In genomic region chr3:122415762-122416654, GRCh38 we compare ENCODE assay signal across 8 cellular contexts. TPM values are rescaled to one million over a fixed set of nuclear protein-coding genes. Genes with fewer than 3 reads are reported as not detected.
DNase-seq lines count a peak whose midpoint lies in the region; ATAC-seq and TF ChIP-seq lines count a peak whose summit lies in the region.

TSS of gene WDR5B (minus strand) at chr3:122416062. CDS start at chr3:122415528, 534 bp downstream.

- H3K27me3 ChIP-seq in colonic mucosa (no peaks in the 10 kb centered on the region), left lung (no peaks in the 10 kb centered on the region)

- peaks cover 17% of the 10 kb centered on the region for H3K4me1 Mint-ChIP-seq in WTC11

- DNase-seq in A172 (ENCODE audit: low spot score) (peak; percentile 97), WTC11 (ENCODE audit: low spot score) (peak; percentile 98), colonic mucosa (peak; percentile 99), left lung (peak; percentile 93 to 97), NCI-H2171 (lab: John Stamatoyannopoulos, UW) (no peak)
- DNase-seq in stimulated activated CD4-positive, alpha-beta T cell treated with anti-CD3 and anti-CD28 coated beads, Interleukin-4, amount 100 ng/mL, for 24 hours = peak; percentile 99

- H3K36me3 ChIP-seq in colonic mucosa (no peaks in the 10 kb centered on the region), left lung (no peaks in the 10 kb centered on the region)

- ATAC-seq in GM19025 (IDR thresholded peaks at IDR 0.05; ENCODE audit: low read depth, unreplicated experiment) (peak; percentile 84), HG03342 (IDR thresholded peaks at IDR 0.05; ENCODE audit: unreplicated experiment) (peak; percentile 84), WTC11 (peak; percentile 88), left lung (peak; percentile 96)

- peak within 1 kb of the TSS; percentile 95 for H3K4me3 Mint-ChIP-seq in WTC11

- TF ChIP-seq CTCF in WTC11 (IDR thresholded peaks at IDR 0.05) (no peak), colonic mucosa (IDR thresholded peaks at IDR 0.05) (no peak), left lung (IDR thresholded peaks at IDR 0.05) (no peak)

- H3K27me3 Mint-ChIP-seq in WTC11 (ENCODE audit: low read depth) = no peaks in the 10 kb centered on the region

- H3K4me3 ChIP-seq in colonic mucosa (peak within 1 kb of the TSS; percentile 57), left lung (peak within 1 kb of the TSS; percentile 69 to 75)

- H3K9ac ChIP-seq in colonic mucosa (ENCODE audit: low read depth in 2 of 2, low read length in 2 of 2) = peak within 1 kb of the TSS; percentile 52 to 88

- H3K27ac ChIP-seq in colonic mucosa (peak within 1 kb of the TSS; percentile 91), left lung (peak within 1 kb of the TSS; percentile 88 to 92)

- CTCF ChIA-PET in WTC11 (lab: Charles Lee) = interaction anchor here (0.7 to 3.0 kb wide), 6 partner anchors 17 to 285 kb away, joined by 3 to 16 read pairs (median 8); partner anchors contain the start of genes FAM162A and PARP14

- intact Hi-C loops in colonic mucosa (cut with DNase I) (no loop called here), left lung (cut with DNase I) (no loop called here)

- H3K36me3 Mint-ChIP-seq in WTC11 = no peaks in the 10 kb centered on the region

- H3K27ac Mint-ChIP-seq in WTC11 = peak within 1 kb of the TSS; percentile 95

- H3K9me3 ChIP-seq in colonic mucosa (no peaks in the 10 kb centered on the region), left lung (no peaks in the 10 kb centered on the region)

- POLR2A ChIA-PET in WTC11 (lab: Charles Lee) = interaction anchor here (0.8 to 2.2 kb wide), 4 partner anchors 23 to 99 kb away, joined by 3 to 18 read pairs (median 4); partner anchors contain the start of genes FAM162A, KPNA1 and MIX23

- H3K9me3 Mint-ChIP-seq in WTC11 = no peaks in the 10 kb centered on the region

- H3K4me1 ChIP-seq in colonic mucosa (peaks cover 6% of the 10 kb centered on the region), left lung (peaks cover 23 to 35% of the 10 kb centered on the region in 2 donors)

TF ChIP-seq in WTC11, 78 proteins besides CTCF, POLR2A, EP300 and RAD21 (continues in another document):
- no peak for TF ChIP-seq EMX1 (CRISPR knock-in tag; IDR thresholded peaks at IDR 0.05)
- peak; percentile 40; the same call in 1 of the 2 replicates for TF ChIP-seq FOXP4 (CRISPR knock-in tag; IDR thresholded peaks at IDR 0.05)
- TF ChIP-seq JAZF1 (CRISPR knock-in tag; IDR thresholded peaks at IDR 0.05) = no peak
- 0 out of 2 replicates have a peak, but pooled peaks have one; percentile 60 for TF ChIP-seq ARID4B (CRISPR knock-in tag; IDR thresholded peaks at IDR 0.05; ENCODE audit: borderline replicate concordance)
- TF ChIP-seq TCF7 (CRISPR knock-in tag; IDR thresholded peaks at IDR 0.05; ENCODE audit: low read depth) = no peak
- no peak for TF ChIP-seq ZBTB43 (CRISPR knock-in tag; IDR thresholded peaks at IDR 0.05)
- no peak for TF ChIP-seq SOX15 (CRISPR knock-in tag; IDR thresholded peaks at IDR 0.05)
- TF ChIP-seq ZNF219 (CRISPR knock-in tag; IDR thresholded peaks at IDR 0.05; ENCODE audit: borderline replicate concordance) = no peak
- TF ChIP-seq FOXJ3 (CRISPR knock-in tag; IDR thresholded peaks at IDR 0.05; ENCODE audit: borderline replicate concordance) = no peak
- peak; percentile 87 for TF ChIP-seq FOXK1 (CRISPR knock-in tag; IDR thresholded peaks at IDR 0.05)
- no peak for TF ChIP-seq SMAD4 (CRISPR knock-in tag; IDR thresholded peaks at IDR 0.05)
- TF ChIP-seq GABPB1 (CRISPR knock-in tag; IDR thresholded peaks at IDR 0.05) = no peak
- no peak for TF ChIP-seq NFE2L1 (CRISPR knock-in tag; IDR thresholded peaks at IDR 0.05)
- no peak for TF ChIP-seq PREB (CRISPR knock-in tag; IDR thresholded peaks at IDR 0.05; ENCODE audit: borderline replicate concordance)
- TF ChIP-seq STAT6 (CRISPR knock-in tag; conservative IDR thresholded peaks at IDR 0.05; ENCODE audit: low read depth) = no peak
- no peak for TF ChIP-seq ZNF232 (CRISPR knock-in tag; IDR thresholded peaks at IDR 0.05)

RNA-seq across cellular contexts. Expression of gene WDR5B, which starts in this region (rescaled TPM):
- total RNA-seq in A172 (2014; rRNA removed; shearing (Covaris generic)) = 9.6 and 10.4 TPM in 2 replicates
- 2.6 to 2.9 TPM (median 2.8 TPM) in 3 replicates for total RNA-seq in WTC11 (2021)
- 1 to 10 TPM; 1.9 to 3.6 TPM for total RNA-seq in colonic mucosa
- total RNA-seq in left lung = 1 to 10 TPM; 5.5 to 6.4 TPM
